In genomic region chr17:14198013-14198412, GRCh38 we compare ENCODE assay signal across 12 cellular contexts. TPM values are rescaled to one million over a fixed set of nuclear protein-coding genes. Genes with fewer than 3 reads are reported as not detected.
DNase-seq lines count a peak whose midpoint lies in the region; ATAC-seq lines count a peak whose summit lies in the region.
"Had no signal": no experiment of that assay in that cellular context is flagged by ENCODE, and none has a peak within 500 bp of the region (broad histone marks: within the 10 kb centered on the region; RNA-seq: fewer than 3 reads in every experiment).

No MANE protein-coding gene starts in this region.

- H3K27ac Mint-ChIP-seq in natural killer cell treated with Interleukin-12 subunit alpha and Interleukin-12 subunit beta and Interleukin-15 and Interleukin-18, amount 100 ng/mL, for 72 hours = peak overlapping the region; percentile 79 to 92

- peak overlapping the region; percentile 74 for H3K4me3 Mint-ChIP-seq in natural killer cell treated with Interleukin-12 subunit alpha and Interleukin-12 subunit beta and Interleukin-15 and Interleukin-18, amount 100 ng/mL, for 72 hours

- peak; percentile 1 for DNase-seq in NCI-H1092 treated with DMSO at 0.1 percent for 48 hours (lab: John Stamatoyannopoulos, UW)
- no peak for DNase-seq in NCI-H1092 (lab: John Stamatoyannopoulos, UW)
- peak; percentile 48 for DNase-seq in NCI-H1105 treated with DMSO at 0.1 percent for 48 hours (lab: John Stamatoyannopoulos, UW)
- DNase-seq in effector memory CD4-positive, alpha-beta T cell = no peak
- DNase-seq in natural killer cell treated with Interleukin-12 subunit alpha and Interleukin-12 subunit beta and Interleukin-15 and Interleukin-18, amount 100 ng/mL, for 72 hours (ENCODE audit: low spot score) = no peak
- no peak for DNase-seq in NCI-H524 (lab: John Stamatoyannopoulos, UW)
- no peak for DNase-seq in stimulated activated CD4-positive, alpha-beta T cell treated with anti-CD3 and anti-CD28 coated beads, Interleukin-4, amount 100 ng/mL, for 1 hour
- DNase-seq: DMS 273 treated with DMSO at 0.1 percent for 48 hours, kidney glomerular epithelial cell, NCI-H2171 treated with DMSO at 0.1 percent for 48 hours had no signal

- no peaks in the 10 kb centered on the region for H3K27me3 Mint-ChIP-seq in natural killer cell treated with Interleukin-12 subunit alpha and Interleukin-12 subunit beta and Interleukin-15 and Interleukin-18, amount 100 ng/mL, for 72 hours

- peaks cover 84 to 90% of the 10 kb centered on the region in 2 donors for H3K4me1 Mint-ChIP-seq in natural killer cell treated with Interleukin-12 subunit alpha and Interleukin-12 subunit beta and Interleukin-15 and Interleukin-18, amount 100 ng/mL, for 72 hours (ENCODE audit: low read depth in 2 of 2)

- no peak for ATAC-seq in natural killer cell treated with Interleukin-12 subunit alpha and Interleukin-12 subunit beta and Interleukin-15 and Interleukin-18, amount 100 ng/mL, for 72 hours
- ATAC-seq in HG03439 (IDR thresholded peaks at IDR 0.05; ENCODE audit: unreplicated experiment) = no peak

- no peaks in the 10 kb centered on the region for H3K36me3 ChIP-seq in effector memory CD4-positive, alpha-beta T cell (ENCODE audit: control insufficient read depth, insufficient read depth, low read length)
- H3K36me3 ChIP-seq: neutrophil had no signal

- peaks cover 86% of the 10 kb centered on the region for H3K4me1 ChIP-seq in effector memory CD4-positive, alpha-beta T cell (ENCODE audit: control insufficient read depth, insufficient read depth, low read length, poor library complexity, severe bottlenecking)

- H3K9me3 ChIP-seq in effector memory CD4-positive, alpha-beta T cell (ENCODE audit: control insufficient read depth, low read length) = no peaks in the 10 kb centered on the region
- H3K9me3 ChIP-seq: neutrophil had no signal

- H3K27me3 ChIP-seq in effector memory CD4-positive, alpha-beta T cell (replicated peaks; ENCODE audit: control insufficient read depth, insufficient read depth, low read length, poor library complexity, severe bottlenecking) = no peaks in the 10 kb centered on the region

- H3K9me3 Mint-ChIP-seq in natural killer cell treated with Interleukin-12 subunit alpha and Interleukin-12 subunit beta and Interleukin-15 and Interleukin-18, amount 100 ng/mL, for 72 hours = no peaks in the 10 kb centered on the region

- peak overlapping the region; percentile 6 for H3K4me3 ChIP-seq in effector memory CD4-positive, alpha-beta T cell (ENCODE audit: insufficient read depth, low read depth, low read length, poor library complexity, severe bottlenecking)

- no peaks in the 10 kb centered on the region for H3K36me3 Mint-ChIP-seq in natural killer cell treated with Interleukin-12 subunit alpha and Interleukin-12 subunit beta and Interleukin-15 and Interleukin-18, amount 100 ng/mL, for 72 hours

- peak overlapping the region; percentile 68 for H3K27ac ChIP-seq in effector memory CD4-positive, alpha-beta T cell (ENCODE audit: insufficient read depth, low read length, poor library complexity, severe bottlenecking)
- H3K27ac ChIP-seq: neutrophil had no signal

RNA-seq across cellular contexts. Expression of gene CDRT15, which starts 38.6 kb away (rescaled TPM):
- total RNA-seq in natural killer cell treated with Interleukin-12 subunit alpha and Interleukin-12 subunit beta and Interleukin-15 and Interleukin-18, amount 100 ng/mL, for 72 hours = not detected

Comparison
In these comparisons a context has a peak if more than half of its experiments do, and no peak if none do; other contexts are left out.
1. DNase-seq: peak in NCI-H1092 treated with DMSO at 0.1 percent for 48 hours (single experiment) and NCI-H1105 treated with DMSO at 0.1 percent for 48 hours (single experiment); none in NCI-H1092 (single experiment), effector memory CD4-positive, alpha-beta T cell (0 of 3), natural killer cell treated with Interleukin-12 subunit alpha and Interleukin-12 subunit beta and Interleukin-15 and Interleukin-18, amount 100 ng/mL, for 72 hours (single experiment), NCI-H524 (0 of 2) and stimulated activated CD4-positive, alpha-beta T cell treated with anti-CD3 and anti-CD28 coated beads, Interleukin-4, amount 100 ng/mL, for 1 hour (single experiment).